ENCODE assay signal across 8 cellular contexts in genomic region chr19:39540333-39540673, GRCh38. TPM values are rescaled to one million over a fixed set of nuclear protein-coding genes. Genes with fewer than 3 reads are reported as not detected.
A peak's percentile ranks its signal among the peaks of the same experiment; 100 is the strongest.
DNase-seq lines count a peak whose midpoint lies in the region; TF ChIP-seq lines count a peak whose summit lies in the region.

No MANE protein-coding gene starts in this region.

- peak overlapping the region; percentile 89 for H3K4me3 Mint-ChIP-seq in chondrocyte (ENCODE audit: unreplicated experiment)

- peaks cover 1% of the 10 kb centered on the region for H3K36me3 Mint-ChIP-seq in chondrocyte (ENCODE audit: low read depth)

- H3K9me3 ChIP-seq in BLaER1 treated with 17β-estradiol and CSF1 and Interleukin-3, amounts not matched to agents 10 nM and 100 nM (replicated peaks in 1 of 11), result no peaks in the 10 kb centered on the region
- H3K9me3 ChIP-seq in neural cell (ENCODE audit: low read length), result no peaks in the 10 kb centered on the region

- H3K9me2 ChIP-seq in neural cell (ENCODE audit: insufficient read depth, low read length), result no peaks in the 10 kb centered on the region

- H3K9ac ChIP-seq in BLaER1 treated with 17β-estradiol and CSF1 and Interleukin-3, amounts not matched to agents 10 nM and 100 nM, result peak overlapping the region in 7 of 11 experiments; percentile 90 to 98 (median 95); a peak in 8 of 22 replicates
- H3K9ac ChIP-seq in neural cell (ENCODE audit: low read length), result peak overlapping the region; percentile 97

- no peak for TF ChIP-seq RAD21 in neural cell (conservative IDR thresholded peaks at IDR 0.05)

- H3K4me3 ChIP-seq in BLaER1 treated with 17β-estradiol and CSF1 and Interleukin-3, amounts not matched to agents 10 nM and 100 nM, result peak overlapping the region in 9 of 10 experiments; percentile 83 to 97 (median 89); a peak in 11 of 20 replicates
- H3K4me3 ChIP-seq in LNCaP clone FGC (ENCODE audit: low read depth, low read length) (peak overlapping the region; percentile 75), neural cell (ENCODE audit: low read length) (peak overlapping the region; percentile 73)

- DNase-seq in LNCaP clone FGC (ENCODE audit: low read depth), result no peak
- no peak for DNase-seq in chondrocyte (ENCODE audit: low spot score)
- no peak for DNase-seq in SKM-1 (lab: John Stamatoyannopoulos, UW; ENCODE audit: unreplicated experiment)
- no peak for DNase-seq in nucleus accumbens (lab: John Stamatoyannopoulos, UW)
- DNase-seq in globus pallidus (ENCODE audit: low spot score), result no peak
- DNase-seq in activated effector memory CD4-positive, alpha-beta T cell treated with Interleukin-2 at 50 U/mL for 16 hours, result no peak

- peaks cover 0 to 6% (median 0%) of the 10 kb centered on the region in 11 experiments; a peak in 2 of 22 replicates for H3K36me3 ChIP-seq in BLaER1 treated with 17β-estradiol and CSF1 and Interleukin-3, amounts not matched to agents 10 nM and 100 nM
- no peaks in the 10 kb centered on the region for H3K36me3 ChIP-seq in neural cell (ENCODE audit: insufficient read depth, low read length)

- no peak overlapping the region for H3K27ac Mint-ChIP-seq in chondrocyte (ENCODE audit: unreplicated experiment)

- H2AFZ ChIP-seq in neural cell (ENCODE audit: low read depth, low read length), result peak overlapping the region; percentile 43

- peaks cover 18% of the 10 kb centered on the region for H3K79me2 ChIP-seq in neural cell (replicated peaks; ENCODE audit: insufficient read depth, low read length)

- H3K27ac ChIP-seq in BLaER1 treated with 17β-estradiol and CSF1 and Interleukin-3, amounts not matched to agents 10 nM and 100 nM, result no peak overlapping the region; a peak in 2 of 22 replicates
- H3K27ac ChIP-seq in neural cell (ENCODE audit: low read length), result peak overlapping the region; percentile 96

- TF ChIP-seq CTCF in LNCaP clone FGC (IDR thresholded peaks at IDR 0.05; ENCODE audit: control insufficient read depth, extremely low read depth, insufficient read depth), result no peak
- TF ChIP-seq CTCF in chondrocyte (IDR thresholded peaks at IDR 0.05), result peak; percentile 46
- TF ChIP-seq CTCF in neural cell (IDR thresholded peaks at IDR 0.05; ENCODE audit: poor library complexity, severe bottlenecking), result no peak

- H3K9me3 Mint-ChIP-seq in chondrocyte (ENCODE audit: low read depth), result no peaks in the 10 kb centered on the region

- peaks cover 0 to 35% (median 13%) of the 10 kb centered on the region in 11 experiments; a peak in 12 of 22 replicates for H4K20me1 ChIP-seq in BLaER1 treated with 17β-estradiol and CSF1 and Interleukin-3, amounts not matched to agents 10 nM and 100 nM
- no peaks in the 10 kb centered on the region for H4K20me1 ChIP-seq in neural cell (ENCODE audit: insufficient read depth)

- TF ChIP-seq EP300 in neural cell (conservative IDR thresholded peaks at IDR 0.05; ENCODE audit: poor library complexity, severe bottlenecking), result no peak

- no peaks in the 10 kb centered on the region for H3K27me3 ChIP-seq in BLaER1 treated with 17β-estradiol and CSF1 and Interleukin-3, amounts not matched to agents 10 nM and 100 nM
- no peaks in the 10 kb centered on the region for H3K27me3 ChIP-seq in neural cell (ENCODE audit: insufficient read depth, low read depth, low read length)

- H3K27me3 Mint-ChIP-seq in chondrocyte (ENCODE audit: low read depth), result peaks cover 5% of the 10 kb centered on the region

- peaks cover 27% of the 10 kb centered on the region for H3K4me1 Mint-ChIP-seq in chondrocyte (ENCODE audit: low read depth)

- peaks cover 32 to 49% (median 39%) of the 10 kb centered on the region in 10 experiments for H3K4me1 ChIP-seq in BLaER1 treated with 17β-estradiol and CSF1 and Interleukin-3, amounts not matched to agents 10 nM and 100 nM

- no peaks in the 10 kb centered on the region for H3F3A ChIP-seq in neural cell (ENCODE audit: insufficient read depth, low read length, poor library complexity, severe bottlenecking)

- peak overlapping the region in 8 of 11 experiments; percentile 2 to 49 (median 26); a peak in 11 of 22 replicates for H3K4me2 ChIP-seq in BLaER1 treated with 17β-estradiol and CSF1 and Interleukin-3, amounts not matched to agents 10 nM and 100 nM
- peak overlapping the region; percentile 41 for H3K4me2 ChIP-seq in neural cell (ENCODE audit: low read length)

TF ChIP-seq in neural cell, 6 proteins besides CTCF, POLR2A, EP300 and RAD21:
- no peak for TF ChIP-seq SMC3 (conservative IDR thresholded peaks at IDR 0.05; ENCODE audit: poor library complexity)
- no peak for TF ChIP-seq POLR2AphosphoS5 (IDR thresholded peaks at IDR 0.05)
- TF ChIP-seq EZH2 (IDR thresholded peaks at IDR 0.05; ENCODE audit: borderline replicate concordance, insufficient read depth, low read length, poor library complexity, severe bottlenecking), result no peak

RNA-seq across cellular contexts. Expression of gene EID2, which starts 0.3 kb away (rescaled TPM):
- total RNA-seq in chondrocyte, result 14.3 to 15.6 TPM (median 15.1 TPM) in 3 replicates
- polyA plus RNA-seq in neural cell, result 45.4 and 47.4 TPM in 2 replicates
- 31.6 and 37.7 TPM in 2 replicates for polyA minus RNA-seq in neural cell

RNA-seq across cellular contexts. Expression of gene EID2B, which starts 7.7 kb away (rescaled TPM):
- 1.7 to 2.7 TPM (median 2.4 TPM) in 3 replicates for total RNA-seq in chondrocyte
- 32.6 and 36.5 TPM in 2 replicates for polyA plus RNA-seq in neural cell
- 30.7 and 37.3 TPM in 2 replicates for polyA minus RNA-seq in neural cell

RNA-seq across cellular contexts. Expression of gene SELENOV, which starts 25.4 kb away (rescaled TPM):
- total RNA-seq in chondrocyte, result not detected in 3 replicates
- polyA plus RNA-seq in neural cell, result 1.3 TPM in 1 of 2 replicates, not detected in the other
- not detected in 2 replicates for polyA minus RNA-seq in neural cell

RNA-seq across cellular contexts. Expression of gene DLL3, which starts 41.6 kb away (rescaled TPM):
- 0.92 to 1.3 TPM (median 1.00 TPM) in 3 replicates for total RNA-seq in chondrocyte
- 34.4 and 35.5 TPM in 2 replicates for polyA plus RNA-seq in neural cell
- polyA minus RNA-seq in neural cell, result 8.0 and 8.9 TPM in 2 replicates

RNA-seq across cellular contexts. Expression of gene TIMM50, which starts 59.7 kb away (rescaled TPM):
- total RNA-seq in chondrocyte, result 46.4 to 65.7 TPM (median 49.9 TPM) in 3 replicates
- 64.1 and 66.2 TPM in 2 replicates for polyA plus RNA-seq in neural cell
- polyA minus RNA-seq in neural cell, result 42.0 and 47.0 TPM in 2 replicates
